ENCODE assay signal across 2 cellular contexts in the genomic region with DNA sequence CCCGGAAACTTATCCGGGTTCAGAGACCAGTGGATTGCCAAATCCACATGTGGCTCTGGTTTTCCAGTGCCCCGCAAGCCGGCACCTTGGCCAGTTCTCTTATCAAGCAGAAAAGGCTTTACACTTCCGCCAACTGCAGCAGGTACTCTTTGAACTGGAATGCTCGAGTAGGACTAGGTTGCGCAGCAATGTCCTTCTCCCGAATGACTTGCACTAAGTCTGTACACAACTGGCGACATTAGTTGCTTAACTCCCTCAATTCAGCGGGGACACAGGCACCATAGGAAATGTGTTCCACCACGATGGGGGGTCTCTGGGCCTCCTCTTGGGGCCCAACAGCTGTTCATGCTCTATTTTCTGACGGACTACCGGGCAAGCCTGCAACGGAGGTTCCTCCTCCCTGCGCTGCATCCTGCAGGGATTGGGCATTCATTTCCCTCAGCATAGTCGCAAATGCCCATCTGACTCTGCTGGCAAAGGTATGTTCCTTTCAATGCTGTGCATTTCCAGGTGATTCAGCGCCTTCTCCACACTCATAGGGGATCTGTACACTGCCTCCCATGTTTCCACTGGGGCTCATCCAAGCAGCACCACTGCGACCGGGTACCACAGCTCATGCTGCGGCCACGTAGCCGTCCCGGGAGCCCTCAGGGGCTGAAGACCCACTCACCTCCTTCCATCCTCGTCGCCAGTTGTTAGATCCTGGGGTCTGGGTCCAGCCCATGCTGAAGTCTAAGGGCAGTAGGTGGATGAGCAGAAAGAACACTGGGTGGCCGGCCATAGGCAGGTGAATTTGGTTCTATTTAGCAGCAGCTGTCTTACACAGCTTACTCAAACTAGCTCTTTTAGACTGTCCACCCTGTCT.
TF ChIP-seq lines count a peak whose summit lies in the region.

No MANE protein-coding gene starts in this region.

TF ChIP-seq in A549, 52 proteins besides CTCF, POLR2A, EP300 and RAD21:
- TF ChIP-seq RFX5 (IDR thresholded peaks at IDR 0.05), result no peak
- no peak for TF ChIP-seq CHD4 (IDR thresholded peaks at IDR 0.05; ENCODE audit: borderline replicate concordance)
- no peak for TF ChIP-seq ZSCAN20 (CRISPR knock-in tag; IDR thresholded peaks at IDR 0.05)

TF ChIP-seq in K562, 482 proteins besides CTCF, POLR2A, EP300 and RAD21:
- TF ChIP-seq, protein P1, sequence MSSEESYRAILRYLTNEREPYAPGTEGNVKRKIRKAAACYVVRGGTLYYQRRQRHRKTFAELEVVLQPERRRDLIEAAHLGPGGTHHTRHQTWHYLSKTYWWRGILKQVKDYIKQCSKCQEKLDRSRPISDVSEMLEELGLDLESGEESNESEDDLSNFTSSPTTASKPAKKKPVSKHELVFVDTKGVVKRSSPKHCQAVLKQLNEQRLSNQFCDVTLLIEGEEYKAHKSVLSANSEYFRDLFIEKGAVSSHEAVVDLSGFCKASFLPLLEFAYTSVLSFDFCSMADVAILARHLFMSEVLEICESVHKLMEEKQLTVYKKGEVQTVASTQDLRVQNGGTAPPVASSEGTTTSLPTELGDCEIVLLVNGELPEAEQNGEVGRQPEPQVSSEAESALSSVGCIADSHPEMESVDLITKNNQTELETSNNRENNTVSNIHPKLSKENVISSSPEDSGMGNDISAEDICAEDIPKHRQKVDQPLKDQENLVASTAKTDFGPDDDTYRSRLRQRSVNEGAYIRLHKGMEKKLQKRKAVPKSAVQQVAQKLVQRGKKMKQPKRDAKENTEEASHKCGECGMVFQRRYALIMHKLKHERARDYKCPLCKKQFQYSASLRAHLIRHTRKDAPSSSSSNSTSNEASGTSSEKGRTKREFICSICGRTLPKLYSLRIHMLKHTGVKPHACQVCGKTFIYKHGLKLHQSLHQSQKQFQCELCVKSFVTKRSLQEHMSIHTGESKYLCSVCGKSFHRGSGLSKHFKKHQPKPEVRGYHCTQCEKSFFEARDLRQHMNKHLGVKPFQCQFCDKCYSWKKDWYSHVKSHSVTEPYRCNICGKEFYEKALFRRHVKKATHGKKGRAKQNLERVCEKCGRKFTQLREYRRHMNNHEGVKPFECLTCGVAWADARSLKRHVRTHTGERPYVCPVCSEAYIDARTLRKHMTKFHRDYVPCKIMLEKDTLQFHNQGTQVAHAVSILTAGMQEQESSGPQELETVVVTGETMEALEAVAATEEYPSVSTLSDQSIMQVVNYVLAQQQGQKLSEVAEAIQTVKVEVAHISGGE (CRISPR knock-in tag; IDR thresholded peaks at IDR 0.05), result peak in 1 of 3 experiments; percentile 38; a peak in 1 of 6 replicates
- no peak for TF ChIP-seq MTF1 (CRISPR knock-in tag; IDR thresholded peaks at IDR 0.05; ENCODE audit: borderline replicate concordance)
